8 cellular contexts compared by ENCODE assay signal in the genomic region with DNA sequence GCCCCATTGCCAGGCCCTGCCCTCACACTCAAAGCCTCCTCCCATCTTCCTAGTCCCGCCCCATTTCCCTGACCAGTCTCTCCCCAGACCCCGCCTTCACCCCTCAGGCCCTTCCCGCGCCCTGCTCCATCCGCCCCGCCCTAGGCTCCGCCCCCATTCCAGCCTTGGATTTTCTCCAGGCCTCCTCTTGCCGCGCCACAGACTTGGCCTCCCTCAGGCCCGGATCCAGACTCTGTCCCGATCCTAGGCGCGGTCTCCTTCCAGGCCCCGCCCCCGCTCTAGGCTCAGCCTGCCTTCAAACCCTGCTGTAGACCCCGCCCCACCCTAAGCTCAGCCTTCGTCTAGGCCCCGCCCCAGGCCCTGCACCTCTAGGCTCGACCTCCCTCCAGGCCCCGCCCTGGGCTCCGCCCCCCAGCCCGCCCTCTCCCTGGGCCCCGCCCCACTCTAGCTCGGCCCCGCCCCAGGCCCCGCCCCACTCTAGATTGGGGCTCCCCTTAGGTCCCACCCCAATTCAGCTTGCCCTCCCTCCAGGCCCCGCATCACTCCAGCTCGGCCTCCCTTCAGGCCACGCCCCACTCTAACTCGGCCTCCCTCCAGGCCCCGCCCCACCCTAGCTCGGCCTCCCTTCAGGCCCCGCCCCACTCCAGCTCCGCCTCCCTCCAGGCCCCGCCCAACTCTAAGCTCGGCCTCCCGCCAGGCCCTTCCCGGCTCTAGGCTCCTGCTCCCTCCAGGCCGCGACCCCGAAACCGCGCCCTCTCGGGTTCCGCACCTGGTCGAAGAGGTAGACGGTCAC. TPM values are rescaled to one million over a fixed set of nuclear protein-coding genes. Genes with fewer than 3 reads are reported as not detected.
A peak's percentile ranks its signal among the peaks of the same experiment; 100 is the strongest.
DNase-seq lines count a peak whose midpoint lies in the region; ATAC-seq and TF ChIP-seq lines count a peak whose summit lies in the region.

No MANE protein-coding gene starts in this region.

- peaks cover 38% of the 10 kb centered on the region for H3K27me3 Mint-ChIP-seq in activated naive CD4-positive, alpha-beta T cell treated with anti-CD3 and anti-CD28 coated beads for 36 hours (ENCODE audit: low read depth)

- H3K79me2 ChIP-seq in KMS-11 (ENCODE audit: insufficient read depth, low read depth) = no peaks in the 10 kb centered on the region

- H4K20me1 ChIP-seq in KMS-11 (ENCODE audit: insufficient read depth) = no peaks in the 10 kb centered on the region

- H3K4me2 ChIP-seq in KMS-11 = peak overlapping the region; percentile 51

- H3K9ac ChIP-seq in KMS-11 = no peak overlapping the region

- CTCF ChIA-PET in activated naive CD4-positive, alpha-beta T cell treated with anti-CD3 and anti-CD28 coated beads for 36 hours (lab: Charles Lee) = interaction anchor here (1.2 to 2.0 kb wide), 4 partner anchors 13 to 116 kb away, joined by 4 to 9 read pairs (median 6); no protein-coding TSS in a partner anchor

- peak overlapping the region; percentile 62 for H3K4me3 Mint-ChIP-seq in activated naive CD4-positive, alpha-beta T cell treated with anti-CD3 and anti-CD28 coated beads for 36 hours

- H3K36me3 ChIP-seq in KMS-11 (ENCODE audit: insufficient read depth) (no peaks in the 10 kb centered on the region), SJSA1 (no peaks in the 10 kb centered on the region)

- peak; percentile 41 for ATAC-seq in GM21717 (IDR thresholded peaks at IDR 0.05; ENCODE audit: unreplicated experiment)
- ATAC-seq in omental fat pad (ENCODE audit: low FRiP score) = peak; percentile 92

- no peaks in the 10 kb centered on the region for H3K36me3 Mint-ChIP-seq in activated naive CD4-positive, alpha-beta T cell treated with anti-CD3 and anti-CD28 coated beads for 36 hours (ENCODE audit: low read depth)

- H3K27ac Mint-ChIP-seq in activated naive CD4-positive, alpha-beta T cell treated with anti-CD3 and anti-CD28 coated beads for 36 hours = no peak overlapping the region

- H3K27ac ChIP-seq in KMS-11 (peak overlapping the region; percentile 48), SJSA1 (no peak overlapping the region), temporal lobe (ENCODE audit: low read depth, low read length) (peak overlapping the region; percentile 36)

- TF ChIP-seq CTCF in KMS-11 (conservative IDR thresholded peaks at IDR 0.05; ENCODE audit: low read depth, low read length) (no peak), omental fat pad (IDR thresholded peaks at IDR 0.05) (no peak)

- peak overlapping the region; percentile 75; the same call in 1 of the 2 replicates for H2AFZ ChIP-seq in KMS-11 (ENCODE audit: low read depth)

- no peak overlapping the region for H3K4me3 ChIP-seq in KMS-11 (IDR thresholded peaks at IDR 0.05; ENCODE audit: insufficient read depth, low read depth, low read length)
- H3K4me3 ChIP-seq in SJSA1 = peak overlapping the region; percentile 42

- no peaks in the 10 kb centered on the region for H3K9me3 Mint-ChIP-seq in activated naive CD4-positive, alpha-beta T cell treated with anti-CD3 and anti-CD28 coated beads for 36 hours

- no peaks in the 10 kb centered on the region for H3K9me3 ChIP-seq in SJSA1 (replicated peaks)

- intact Hi-C loops in activated naive CD4-positive, alpha-beta T cell treated with anti-CD3 and anti-CD28 coated beads for 36 hours (cut with micrococcal nuclease) = loop anchor here (1.0 to 5.0 kb wide), 6 partner anchors 9 to 172 kb away; partner anchors contain the start of genes CYTH2 and TMEM143

- H3K4me1 ChIP-seq in KMS-11 (ENCODE audit: low read depth, poor library complexity, severe bottlenecking) (peaks cover 34% of the 10 kb centered on the region), SJSA1 (replicated peaks) (peaks cover 17% of the 10 kb centered on the region)

- peaks cover 31% of the 10 kb centered on the region for H3K4me1 Mint-ChIP-seq in activated naive CD4-positive, alpha-beta T cell treated with anti-CD3 and anti-CD28 coated beads for 36 hours (ENCODE audit: low read depth)

- peaks cover 58% of the 10 kb centered on the region for H3K27me3 ChIP-seq in KMS-11 (ENCODE audit: insufficient read depth, low read depth)
- H3K27me3 ChIP-seq in SJSA1 (replicated peaks) = peaks cover 49% of the 10 kb centered on the region

- DNase-seq in DMS53 (lab: John Stamatoyannopoulos, UW) = peak; percentile 99
- DNase-seq in SJSA1 (ENCODE audit: low read depth in 1 of 2, low spot score in 2 of 2) = peak; percentile 85 to 96
- peak; percentile 86 for DNase-seq in activated naive CD4-positive, alpha-beta T cell treated with anti-CD3 and anti-CD28 coated beads for 36 hours
- peak; percentile 82 for DNase-seq in globus pallidus (ENCODE audit: low spot score)
- DNase-seq in omental fat pad (ENCODE audit: low spot score) = peak; percentile 81

RNA-seq across cellular contexts. Expression of gene LMTK3, which starts 18.5 kb away (rescaled TPM):
- total RNA-seq in SJSA1 (2014; rRNA removed; shearing (Covaris generic)) = not detected in 2 replicates
- total RNA-seq in activated naive CD4-positive, alpha-beta T cell treated with anti-CD3 and anti-CD28 coated beads for 36 hours = 1 to 10 TPM; 2.3 to 2.6 TPM
- under 1 TPM; 0.12 to 0.47 (median 0.39) TPM for total RNA-seq in omental fat pad
- total RNA-seq in temporal lobe = 19.4 TPM

RNA-seq across cellular contexts. Expression of gene CYTH2, which starts 24.0 kb away (rescaled TPM):
- 49.0 and 54.6 TPM in 2 replicates for total RNA-seq in SJSA1 (2014; rRNA removed; shearing (Covaris generic))
- 10 to 100 TPM; 36.7 to 38.0 TPM for total RNA-seq in activated naive CD4-positive, alpha-beta T cell treated with anti-CD3 and anti-CD28 coated beads for 36 hours
- total RNA-seq in omental fat pad (10 to 100 TPM; 19.2 to 49.7 (median 26.8) TPM), temporal lobe (57.5 TPM)

RNA-seq across cellular contexts. Expression of gene KCNJ14, which starts 37.7 kb away (rescaled TPM):
- total RNA-seq in SJSA1 (2014; rRNA removed; shearing (Covaris generic)) = 0.53 and 0.55 TPM in 2 replicates
- 1 to 10 TPM; 1.7 to 1.8 TPM for total RNA-seq in activated naive CD4-positive, alpha-beta T cell treated with anti-CD3 and anti-CD28 coated beads for 36 hours
- total RNA-seq in omental fat pad = 1 to 10 TPM in 2 of 4 donors, under 1 TPM in 2; 0.56 to 2.2 (median 1.1) TPM
- 1.2 TPM for total RNA-seq in temporal lobe

RNA-seq across cellular contexts. Expression of gene GRWD1, which starts 47.3 kb away (rescaled TPM):
- total RNA-seq in SJSA1 (2014; rRNA removed; shearing (Covaris generic)) = 50.5 and 73.1 TPM in 2 replicates
- total RNA-seq in activated naive CD4-positive, alpha-beta T cell treated with anti-CD3 and anti-CD28 coated beads for 36 hours = 10 to 100 TPM; 32.4 to 36.0 TPM
- total RNA-seq in omental fat pad = 10 to 100 TPM; 19.5 to 90.5 (median 31.5) TPM
- 6.1 TPM for total RNA-seq in temporal lobe

RNA-seq across cellular contexts. Expression of gene SULT2B1, which starts 58.9 kb away (rescaled TPM):
- total RNA-seq in SJSA1 (2014; rRNA removed; shearing (Covaris generic)) = 0.37 and 1.1 TPM in 2 replicates
- not detected for total RNA-seq in activated naive CD4-positive, alpha-beta T cell treated with anti-CD3 and anti-CD28 coated beads for 36 hours
- total RNA-seq in omental fat pad (not detected), temporal lobe (not detected)
